15 cellular contexts compared by ENCODE assay signal in the genomic region with DNA sequence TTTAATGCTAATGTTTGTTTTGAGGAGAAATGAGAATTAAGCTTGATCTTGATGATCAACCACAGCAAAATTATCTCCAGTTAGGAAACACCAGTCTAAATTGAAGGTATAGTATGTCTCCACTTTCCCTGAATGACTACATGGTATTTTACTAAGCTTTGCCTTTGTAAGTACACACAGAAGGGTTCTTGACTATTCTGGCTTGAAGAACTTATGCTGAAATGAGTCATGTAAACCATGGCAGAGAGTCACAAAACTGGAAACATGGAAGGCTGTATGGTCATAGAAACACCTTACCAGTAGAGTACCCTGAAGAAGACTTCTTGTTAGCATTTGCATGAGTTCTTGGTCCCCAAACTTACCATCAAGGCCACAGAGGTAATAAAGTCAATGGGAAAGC.
"Had no signal": no experiment of that assay in that cellular context is flagged by ENCODE, and none has a peak within 500 bp of the region (broad histone marks: within the 10 kb centered on the region; RNA-seq: fewer than 3 reads in every experiment).

No MANE protein-coding gene starts in this region.

- H3K27ac ChIP-seq: coronary artery, thyroid gland had no signal

- ATAC-seq: activated CD4-positive, CD25-positive, alpha-beta regulatory T cell treated with anti-CD3 and anti-CD28 coated beads, Interleukin-2, amount 50 U/mL, for 24 hours; left lobe of liver had no signal

- H3K4me1 ChIP-seq: thyroid gland had no signal

- H3K9me3 ChIP-seq: thyroid gland had no signal

- H3K4me3 ChIP-seq: coronary artery, thyroid gland had no signal

- DNase-seq: activated CD8-positive, alpha-beta memory T cell treated with anti-CD3 and anti-CD28 coated beads for 24 hours; activated gamma-delta T cell treated with Interleukin-2 at 50 U/mL for 16 hours; amniotic stem cell; erythroblast; hippocampal formation; islet precursor cell; occipital lobe; retina; stimulated activated CD4-positive, alpha-beta T cell treated with anti-CD3 and anti-CD28 coated beads, Interleukin-1b, Interleukin-23, amount 100 ng/mL, for 48 hours; stimulated activated CD8-positive, alpha-beta memory T cell treated with anti-CD3 and anti-CD28 coated beads, Interleukin-4, amount 100 ng/mL, for 48 hours; stimulated activated naive CD4-positive, alpha-beta T cell treated with Interleukin-2 at 50 U/mL for 16 hours; thyroid gland had no signal

- H3K27me3 ChIP-seq: thyroid gland had no signal

- H3K36me3 ChIP-seq: thyroid gland had no signal
